Comparison of ENCODE assay signal across 1 cellular context in genomic region chr17:18746551-18746950, GRCh38. TPM values are rescaled to one million over a fixed set of nuclear protein-coding genes. Genes with fewer than 3 reads are reported as not detected.
"Had no signal": no experiment of that assay in that cellular context is flagged by ENCODE, and none has a peak within 500 bp of the region (broad histone marks: within the 10 kb centered on the region; RNA-seq: fewer than 3 reads in every experiment).

No MANE protein-coding gene starts in this region.

RNA-seq across cellular contexts. Expression of gene FBXW10, which starts 2.7 kb away (rescaled TPM):
- polyA plus RNA-seq: smooth muscle cell had no signal
